Comparison of ENCODE assay signal across 1 cellular context in the genomic region with DNA sequence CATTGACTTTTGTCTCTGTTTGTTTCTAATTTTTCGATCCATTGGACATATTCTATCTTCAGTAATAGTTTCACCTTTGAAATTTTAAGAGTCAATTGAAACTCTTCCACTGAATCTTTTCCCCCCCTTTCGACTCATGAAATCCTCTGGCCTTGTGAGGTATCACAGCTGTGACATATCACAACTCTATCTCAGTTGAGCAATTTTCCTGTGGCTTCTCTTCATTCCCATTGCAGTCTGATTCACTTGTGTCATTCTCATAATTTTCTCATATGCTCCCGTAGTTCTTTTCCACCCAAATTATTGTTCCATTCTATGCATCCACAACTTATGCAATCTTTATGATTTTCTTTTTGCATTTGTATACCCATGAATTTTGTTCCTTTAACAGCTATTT.
TF ChIP-seq lines count a peak whose summit lies in the region.

No MANE protein-coding gene starts in this region.

TF ChIP-seq in WTC11, 78 proteins besides CTCF, POLR2A, EP300 and RAD21 (continued from another document):
- TF ChIP-seq, protein P1, sequence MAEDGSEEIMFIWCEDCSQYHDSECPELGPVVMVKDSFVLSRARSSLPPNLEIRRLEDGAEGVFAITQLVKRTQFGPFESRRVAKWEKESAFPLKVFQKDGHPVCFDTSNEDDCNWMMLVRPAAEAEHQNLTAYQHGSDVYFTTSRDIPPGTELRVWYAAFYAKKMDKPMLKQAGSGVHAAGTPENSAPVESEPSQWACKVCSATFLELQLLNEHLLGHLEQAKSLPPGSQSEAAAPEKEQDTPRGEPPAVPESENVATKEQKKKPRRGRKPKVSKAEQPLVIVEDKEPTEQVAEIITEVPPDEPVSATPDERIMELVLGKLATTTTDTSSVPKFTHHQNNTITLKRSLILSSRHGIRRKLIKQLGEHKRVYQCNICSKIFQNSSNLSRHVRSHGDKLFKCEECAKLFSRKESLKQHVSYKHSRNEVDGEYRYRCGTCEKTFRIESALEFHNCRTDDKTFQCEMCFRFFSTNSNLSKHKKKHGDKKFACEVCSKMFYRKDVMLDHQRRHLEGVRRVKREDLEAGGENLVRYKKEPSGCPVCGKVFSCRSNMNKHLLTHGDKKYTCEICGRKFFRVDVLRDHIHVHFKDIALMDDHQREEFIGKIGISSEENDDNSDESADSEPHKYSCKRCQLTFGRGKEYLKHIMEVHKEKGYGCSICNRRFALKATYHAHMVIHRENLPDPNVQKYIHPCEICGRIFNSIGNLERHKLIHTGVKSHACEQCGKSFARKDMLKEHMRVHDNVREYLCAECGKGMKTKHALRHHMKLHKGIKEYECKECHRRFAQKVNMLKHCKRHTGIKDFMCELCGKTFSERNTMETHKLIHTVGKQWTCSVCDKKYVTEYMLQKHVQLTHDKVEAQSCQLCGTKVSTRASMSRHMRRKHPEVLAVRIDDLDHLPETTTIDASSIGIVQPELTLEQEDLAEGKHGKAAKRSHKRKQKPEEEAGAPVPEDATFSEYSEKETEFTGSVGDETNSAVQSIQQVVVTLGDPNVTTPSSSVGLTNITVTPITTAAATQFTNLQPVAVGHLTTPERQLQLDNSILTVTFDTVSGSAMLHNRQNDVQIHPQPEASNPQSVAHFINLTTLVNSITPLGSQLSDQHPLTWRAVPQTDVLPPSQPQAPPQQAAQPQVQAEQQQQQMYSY (CRISPR knock-in tag; IDR thresholded peaks at IDR 0.05): no peak
- TF ChIP-seq SP1 (CRISPR knock-in tag; conservative IDR thresholded peaks at IDR 0.05) (no peak), ZNF317 (CRISPR knock-in tag; IDR thresholded peaks at IDR 0.05; ENCODE audit: borderline replicate concordance, low read depth) (no peak), FOXP1 (CRISPR knock-in tag; IDR thresholded peaks at IDR 0.05; ENCODE audit: borderline replicate concordance) (no peak), ZNF121 (CRISPR knock-in tag; IDR thresholded peaks at IDR 0.05) (no peak)
- TF ChIP-seq, protein P2, sequence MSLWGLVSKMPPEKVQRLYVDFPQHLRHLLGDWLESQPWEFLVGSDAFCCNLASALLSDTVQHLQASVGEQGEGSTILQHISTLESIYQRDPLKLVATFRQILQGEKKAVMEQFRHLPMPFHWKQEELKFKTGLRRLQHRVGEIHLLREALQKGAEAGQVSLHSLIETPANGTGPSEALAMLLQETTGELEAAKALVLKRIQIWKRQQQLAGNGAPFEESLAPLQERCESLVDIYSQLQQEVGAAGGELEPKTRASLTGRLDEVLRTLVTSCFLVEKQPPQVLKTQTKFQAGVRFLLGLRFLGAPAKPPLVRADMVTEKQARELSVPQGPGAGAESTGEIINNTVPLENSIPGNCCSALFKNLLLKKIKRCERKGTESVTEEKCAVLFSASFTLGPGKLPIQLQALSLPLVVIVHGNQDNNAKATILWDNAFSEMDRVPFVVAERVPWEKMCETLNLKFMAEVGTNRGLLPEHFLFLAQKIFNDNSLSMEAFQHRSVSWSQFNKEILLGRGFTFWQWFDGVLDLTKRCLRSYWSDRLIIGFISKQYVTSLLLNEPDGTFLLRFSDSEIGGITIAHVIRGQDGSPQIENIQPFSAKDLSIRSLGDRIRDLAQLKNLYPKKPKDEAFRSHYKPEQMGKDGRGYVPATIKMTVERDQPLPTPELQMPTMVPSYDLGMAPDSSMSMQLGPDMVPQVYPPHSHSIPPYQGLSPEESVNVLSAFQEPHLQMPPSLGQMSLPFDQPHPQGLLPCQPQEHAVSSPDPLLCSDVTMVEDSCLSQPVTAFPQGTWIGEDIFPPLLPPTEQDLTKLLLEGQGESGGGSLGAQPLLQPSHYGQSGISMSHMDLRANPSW (CRISPR knock-in tag; conservative IDR thresholded peaks at IDR 0.05; ENCODE audit: low read depth): no peak
- TF ChIP-seq, protein P3, sequence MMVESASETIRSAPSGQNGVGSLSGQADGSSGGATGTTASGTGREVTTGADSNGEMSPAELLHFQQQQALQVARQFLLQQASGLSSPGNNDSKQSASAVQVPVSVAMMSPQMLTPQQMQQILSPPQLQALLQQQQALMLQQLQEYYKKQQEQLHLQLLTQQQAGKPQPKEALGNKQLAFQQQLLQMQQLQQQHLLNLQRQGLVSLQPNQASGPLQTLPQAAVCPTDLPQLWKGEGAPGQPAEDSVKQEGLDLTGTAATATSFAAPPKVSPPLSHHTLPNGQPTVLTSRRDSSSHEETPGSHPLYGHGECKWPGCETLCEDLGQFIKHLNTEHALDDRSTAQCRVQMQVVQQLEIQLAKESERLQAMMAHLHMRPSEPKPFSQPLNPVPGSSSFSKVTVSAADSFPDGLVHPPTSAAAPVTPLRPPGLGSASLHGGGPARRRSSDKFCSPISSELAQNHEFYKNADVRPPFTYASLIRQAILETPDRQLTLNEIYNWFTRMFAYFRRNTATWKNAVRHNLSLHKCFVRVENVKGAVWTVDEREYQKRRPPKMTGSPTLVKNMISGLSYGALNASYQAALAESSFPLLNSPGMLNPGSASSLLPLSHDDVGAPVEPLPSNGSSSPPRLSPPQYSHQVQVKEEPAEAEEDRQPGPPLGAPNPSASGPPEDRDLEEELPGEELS (CRISPR knock-in tag; IDR thresholded peaks at IDR 0.05): no peak
